9 cellular contexts compared by ENCODE assay signal in genomic region chr15:90268415-90268814, GRCh38. TPM values are rescaled to one million over a fixed set of nuclear protein-coding genes. Genes with fewer than 3 reads are reported as not detected.
A peak's percentile ranks its signal among the peaks of the same experiment; 100 is the strongest.
DNase-seq lines count a peak whose midpoint lies in the region; ATAC-seq and TF ChIP-seq lines count a peak whose summit lies in the region.
"Had no signal": no experiment of that assay in that cellular context is flagged by ENCODE, and none has a peak within 500 bp of the region (broad histone marks: within the 10 kb centered on the region; RNA-seq: fewer than 3 reads in every experiment).

No MANE protein-coding gene starts in this region.

- H3K4me1 Mint-ChIP-seq in CD14-positive monocyte (peaks cover 41% of the 10 kb centered on the region), GM23338 (peaks cover 28% of the 10 kb centered on the region), activated B cell treated with CpG ODN at 0.5 μM for 24 hours (peaks cover 65% of the 10 kb centered on the region)

- peaks cover 25% of the 10 kb centered on the region for H3F3A ChIP-seq in GM23338 (replicated peaks; ENCODE audit: low read depth)

- DNase-seq in CD14-positive monocyte (ENCODE audit: low spot score), result no peak
- peak; percentile 34 for DNase-seq in GM23338 (ENCODE audit: low spot score)
- no peak for DNase-seq in activated B cell treated with CpG ODN at 0.5 μM for 24 hours
- no peak for DNase-seq in lower lobe of right lung
- DNase-seq in kidney glomerular epithelial cell (lab: John Stamatoyannopoulos, UW), result no peak
- DNase-seq in sigmoid colon, result no peak
- no peak for DNase-seq in substantia nigra (lab: John Stamatoyannopoulos, UW)
- no peak for DNase-seq in left cardiac atrium
- DNase-seq: NCI-H1048 had no signal

- intact Hi-C loops in CD14-positive monocyte (cut with micrococcal nuclease), result loop anchor here in 1 of 2 donors (5.0 kb wide), 1 partner anchor 36 kb away; the partner anchor contains the start of genes CIB1 and GDPGP1
- intact Hi-C loops in activated B cell treated with CpG ODN at 0.5 μM for 24 hours (cut with micrococcal nuclease), result no loop called here
- intact Hi-C loops in lower lobe of right lung (cut with DNase I), result no loop called here
- intact Hi-C loops in sigmoid colon (cut with DNase I), result no loop called here
- intact Hi-C loops in left cardiac atrium (cut with DNase I), result loop anchor here in 1 of 2 donors (10.0 kb wide), 1 partner anchor 374 kb away; the partner anchor contains the start of gene AP3S2

- no peaks in the 10 kb centered on the region for H3K27me3 Mint-ChIP-seq in CD14-positive monocyte (ENCODE audit: low read depth in 3 of 3)
- peaks cover 16% of the 10 kb centered on the region for H3K27me3 Mint-ChIP-seq in GM23338 (ENCODE audit: insufficient read depth, low read depth, poor library complexity)
- no peaks in the 10 kb centered on the region for H3K27me3 Mint-ChIP-seq in activated B cell treated with CpG ODN at 0.5 μM for 24 hours

- H3K4me3 ChIP-seq in GM23338, result peak overlapping the region; percentile 76; the same call in 1 of the 2 replicates
- peak overlapping the region; percentile 7 for H3K4me3 ChIP-seq in lower lobe of right lung
- peak overlapping the region in 1 of 4 donors; percentile 64 for H3K4me3 ChIP-seq in sigmoid colon

- no peaks in the 10 kb centered on the region for H3K9me3 ChIP-seq in lower lobe of right lung
- no peaks in the 10 kb centered on the region for H3K9me3 ChIP-seq in sigmoid colon

- peak overlapping the region; percentile 89 for H3K4me2 ChIP-seq in GM23338

- CTCF ChIA-PET in activated B cell treated with CpG ODN at 0.5 μM for 24 hours (lab: Charles Lee), result interaction anchor here (1.2 kb wide), 1 partner anchor 24 kb away, joined by 5 read pairs; no protein-coding TSS in a partner anchor

- no peak for TF ChIP-seq POLR2A in sigmoid colon (IDR thresholded peaks at IDR 0.05)

- ATAC-seq in GM23338, result no peak
- ATAC-seq in activated B cell treated with CpG ODN at 0.5 μM for 24 hours (ENCODE audit: low read depth), result no peak
- ATAC-seq in lower lobe of right lung, result no peak
- ATAC-seq in left cardiac atrium, result no peak

- no peak for TF ChIP-seq EP300 in sigmoid colon (IDR thresholded peaks at IDR 0.05)

- H3K4me1 ChIP-seq in GM23338 (ENCODE audit: insufficient read depth) (peaks cover 20% of the 10 kb centered on the region), lower lobe of right lung (peaks cover 49% of the 10 kb centered on the region), sigmoid colon (peaks cover 0 to 56% (median 53%) of the 10 kb centered on the region in 4 donors)

- H3K9me2 ChIP-seq in GM23338 (ENCODE audit: insufficient read depth), result no peaks in the 10 kb centered on the region

- TF ChIP-seq CTCF in CD14-positive monocyte (IDR thresholded peaks at IDR 0.05), result no peak
- TF ChIP-seq CTCF in GM23338 (conservative IDR thresholded peaks at IDR 0.05; ENCODE audit: low read depth in 2 of 2), result no peak
- no peak for TF ChIP-seq CTCF in activated B cell treated with CpG ODN at 0.5 μM for 24 hours (IDR thresholded peaks at IDR 0.05)
- no peak for TF ChIP-seq CTCF in lower lobe of right lung (IDR thresholded peaks at IDR 0.05)
- no peak for TF ChIP-seq CTCF in sigmoid colon (IDR thresholded peaks at IDR 0.05)

- H3K79me2 ChIP-seq in GM23338 (replicated peaks; ENCODE audit: insufficient read depth), result peaks cover 71% of the 10 kb centered on the region

- H2AFZ ChIP-seq in GM23338, result no peak overlapping the region

- H3K27me3 ChIP-seq in GM23338 (ENCODE audit: insufficient read depth) (no peaks in the 10 kb centered on the region), lower lobe of right lung (ENCODE audit: low read depth) (no peaks in the 10 kb centered on the region), sigmoid colon (no peaks in the 10 kb centered on the region)

- H3K36me3 Mint-ChIP-seq in CD14-positive monocyte (peaks cover 42 to 44% of the 10 kb centered on the region in 2 donors), GM23338 (ENCODE audit: low read depth) (peaks cover 69% of the 10 kb centered on the region), activated B cell treated with CpG ODN at 0.5 μM for 24 hours (ENCODE audit: low read depth) (peaks cover 63% of the 10 kb centered on the region)

- 9 to 55% methylated on average over 1 of the region's 1 CpG for WGBS in sigmoid colon, 2 donors

- H3K36me3 ChIP-seq in GM23338 (ENCODE audit: insufficient read depth) (peaks cover 20% of the 10 kb centered on the region), lower lobe of right lung (peaks cover 60% of the 10 kb centered on the region), sigmoid colon (peaks cover 0 to 48% (median 26%) of the 10 kb centered on the region in 4 donors)

- H3K27ac Mint-ChIP-seq in CD14-positive monocyte (peak overlapping the region in 4 of 7 donors; percentile 2 to 27 (median 18)), GM23338 (peak overlapping the region; percentile 28), activated B cell treated with CpG ODN at 0.5 μM for 24 hours (no peak overlapping the region)

- H3K9me3 Mint-ChIP-seq in CD14-positive monocyte (no peaks in the 10 kb centered on the region), GM23338 (no peaks in the 10 kb centered on the region), activated B cell treated with CpG ODN at 0.5 μM for 24 hours (no peaks in the 10 kb centered on the region)

- POLR2A ChIA-PET in activated B cell treated with CpG ODN at 0.5 μM for 24 hours (lab: Charles Lee), result interaction anchor here (0.7 kb wide), 4 partner anchors 11 to 173 kb away, joined by 3 to 12 read pairs (median 8); no protein-coding TSS in a partner anchor

- no peak overlapping the region for H3K4me3 Mint-ChIP-seq in CD14-positive monocyte
- H3K4me3 Mint-ChIP-seq in GM23338, result peak overlapping the region; percentile 61
- peak overlapping the region; percentile 50 for H3K4me3 Mint-ChIP-seq in activated B cell treated with CpG ODN at 0.5 μM for 24 hours

- peak overlapping the region; percentile 51; the same call in 1 of the 2 replicates for H3K27ac ChIP-seq in GM23338 (ENCODE audit: low read depth)
- no peak overlapping the region for H3K27ac ChIP-seq in lower lobe of right lung
- peak overlapping the region in 1 of 4 donors; percentile 93 for H3K27ac ChIP-seq in sigmoid colon
- H3K27ac ChIP-seq in substantia nigra (ENCODE audit: low read depth, low read length, poor library complexity, severe bottlenecking), result no peak overlapping the region

- peaks cover 39% of the 10 kb centered on the region for H4K20me1 ChIP-seq in GM23338 (replicated peaks; ENCODE audit: insufficient read depth)

TF ChIP-seq in GM23338, 12 proteins besides CTCF, POLR2A, EP300 and RAD21:
- TF ChIP-seq POLR2AphosphoS5 (IDR thresholded peaks at IDR 0.05; ENCODE audit: low read depth) (no peak), ETS1 (IDR thresholded peaks at IDR 0.05) (no peak)

RNA-seq across cellular contexts. Expression of gene NGRN, which starts 2.9 kb away (rescaled TPM):
- polyA plus RNA-seq in CD14-positive monocyte (10 to 100 TPM; 18.9 to 20.3 TPM), GM23338 (2016; fragmentation: Nextera tagmentation; extraction: Ambion mirVana) (79.2 and 88.9 TPM in 2 replicates), sigmoid colon (10 to 100 TPM; 43.2 to 66.7 (median 51.8) TPM)
- 92.2 and 131 TPM in 2 replicates for total RNA-seq in GM23338 (2014; rRNA removed; shearing (Covaris generic))
- total RNA-seq in activated B cell treated with CpG ODN at 0.5 μM for 24 hours (32.8 and 34.1 TPM in 2 replicates), lower lobe of right lung (73.4 TPM), sigmoid colon (100 to 1,000 TPM in 3 of 4 donors, 10 to 100 TPM in 1; 81.2 to 139 (median 111) TPM), left cardiac atrium (100 to 1,000 TPM; 115 to 131 TPM)

RNA-seq across cellular contexts. Expression of gene TTLL13, which starts 19.1 kb away (rescaled TPM):
- under 1 TPM in 1 of 2 donors, not detected in 1; 0.08 TPM for polyA plus RNA-seq in CD14-positive monocyte
- not detected in 2 replicates for total RNA-seq in GM23338 (2014; rRNA removed; shearing (Covaris generic))
- not detected in 2 replicates for polyA plus RNA-seq in GM23338 (2016; fragmentation: Nextera tagmentation; extraction: Ambion mirVana)
- 0.49 and 2.2 TPM in 2 replicates for total RNA-seq in activated B cell treated with CpG ODN at 0.5 μM for 24 hours
- total RNA-seq in lower lobe of right lung, result not detected
- total RNA-seq in sigmoid colon, result not detected
- polyA plus RNA-seq in sigmoid colon, result under 1 TPM in 1 of 3 donors, not detected in 2; 0.25 TPM
- total RNA-seq in left cardiac atrium, result not detected

RNA-seq across cellular contexts. Expression of gene GDPGP1, which starts 34.4 kb away (rescaled TPM):
- under 1 TPM; 0.53 to 0.91 TPM for polyA plus RNA-seq in CD14-positive monocyte
- total RNA-seq in GM23338 (2014; rRNA removed; shearing (Covaris generic)), result 1.2 and 3.8 TPM in 2 replicates
- polyA plus RNA-seq in GM23338 (2016; fragmentation: Nextera tagmentation; extraction: Ambion mirVana), result 0.52 and 0.61 TPM in 2 replicates
- total RNA-seq in activated B cell treated with CpG ODN at 0.5 μM for 24 hours, result 6.1 and 6.2 TPM in 2 replicates
- 13.1 TPM for total RNA-seq in lower lobe of right lung
- total RNA-seq in sigmoid colon, result 1 to 10 TPM; 3.0 to 7.5 (median 5.4) TPM
- polyA plus RNA-seq in sigmoid colon, result 10 to 100 TPM in 1 of 3 donors, 1 to 10 TPM in 2; 7.9 to 12.7 (median 9.0) TPM
- 10 to 100 TPM in 1 of 2 donors, 1 to 10 TPM in 1; 9.4 to 11.9 TPM for total RNA-seq in left cardiac atrium

RNA-seq across cellular contexts. Expression of gene CIB1, which starts 34.7 kb away (rescaled TPM):
- 100 to 1,000 TPM; 169 to 197 TPM for polyA plus RNA-seq in CD14-positive monocyte
- total RNA-seq in GM23338 (2014; rRNA removed; shearing (Covaris generic)), result 9.8 and 11.2 TPM in 2 replicates
- polyA plus RNA-seq in GM23338 (2016; fragmentation: Nextera tagmentation; extraction: Ambion mirVana), result 33.5 and 35.9 TPM in 2 replicates
- total RNA-seq in activated B cell treated with CpG ODN at 0.5 μM for 24 hours, result 96.6 and 105 TPM in 2 replicates
- total RNA-seq in lower lobe of right lung, result 80.8 TPM
- total RNA-seq in sigmoid colon, result 10 to 100 TPM; 18.6 to 35.7 (median 35.5) TPM
- 100 to 1,000 TPM; 283 to 436 (median 359) TPM for polyA plus RNA-seq in sigmoid colon
- total RNA-seq in left cardiac atrium, result 10 to 100 TPM; 53.2 to 55.0 TPM

Comparison
In these comparisons a context has a peak if more than half of its experiments do, and no peak if none do; other contexts are left out.
1. H3K4me3 Mint-ChIP-seq: peak in GM23338 (single experiment) and activated B cell treated with CpG ODN at 0.5 μM for 24 hours (single experiment); none in CD14-positive monocyte (0 of 2).